18 cellular contexts compared by ENCODE assay signal in the genomic region with DNA sequence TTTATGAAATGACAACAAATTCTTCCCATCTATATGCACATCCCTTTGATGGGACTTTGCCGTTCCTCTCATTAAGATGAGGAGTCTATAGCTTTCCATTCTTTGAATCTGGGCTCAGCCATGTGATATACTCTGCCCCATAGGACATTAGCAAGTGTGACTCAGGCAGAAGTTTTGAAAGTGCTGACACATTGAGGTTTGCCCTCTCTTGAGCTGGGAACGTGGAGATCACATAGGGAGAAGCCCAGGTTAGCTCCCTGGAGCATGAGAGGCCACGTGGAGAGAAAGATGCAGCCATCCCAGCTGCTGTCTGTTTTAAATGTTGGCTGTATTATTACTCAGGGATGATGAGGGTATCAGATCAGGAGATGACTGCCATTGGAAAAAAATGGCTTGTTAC.
DNase-seq lines count a peak whose midpoint lies in the region; ATAC-seq and TF ChIP-seq lines count a peak whose summit lies in the region.
"Had no signal": no experiment of that assay in that cellular context is flagged by ENCODE, and none has a peak within 500 bp of the region (broad histone marks: within the 10 kb centered on the region; RNA-seq: fewer than 3 reads in every experiment).

No MANE protein-coding gene starts in this region.

- no peak overlapping the region for H3K9ac ChIP-seq in SK-N-SH
- H3K9ac ChIP-seq: parathyroid adenoma had no signal

- no peak overlapping the region for H2AFZ ChIP-seq in ACC112 (ENCODE audit: low read length, unreplicated experiment)
- no peak overlapping the region for H2AFZ ChIP-seq in SK-N-SH (ENCODE audit: low read depth)
- H2AFZ ChIP-seq: parathyroid adenoma had no signal

- H3K36me3 ChIP-seq in ACC112 (ENCODE audit: insufficient read depth, low read length) (no peaks in the 10 kb centered on the region), heart left ventricle (no peaks in the 10 kb centered on the region), SK-N-SH (replicated peaks in 1 of 2; ENCODE audit: control insufficient read depth in 1 of 2, insufficient read depth in 2 of 2, low read length in 1 of 2) (no peaks in the 10 kb centered on the region)
- H3K36me3 ChIP-seq: adrenal gland, Peyer's patch had no signal

- 66 to 74% (median 70%) methylated on average over 3 of the region's 3 CpGs for whole genome bisulfite sequencing in heart left ventricle, 4 donors
- whole genome bisulfite sequencing in SK-N-SH (ENCODE audit: low lambda C conversion rate), result 73% methylated on average over 3 of the region's 3 CpGs

- H3K9me2 ChIP-seq in SK-N-SH, result no peaks in the 10 kb centered on the region

- TF ChIP-seq CTCF in heart left ventricle (IDR thresholded peaks at IDR 0.05), result no peak
- no peak for TF ChIP-seq CTCF in SK-N-SH (IDR thresholded peaks at IDR 0.05)

- peak; percentile 25 for DNase-seq in HPDE6-E6E7 (ENCODE audit: extremely low spot score)
- peak; percentile 21 for DNase-seq in amniotic stem cell (lab: John Stamatoyannopoulos, UW)
- DNase-seq in fibroblast of the conjunctiva (ENCODE audit: low read depth), result peak; percentile 35
- DNase-seq in heart left ventricle, result no peak
- no peak for DNase-seq in GDM1 (lab: John Stamatoyannopoulos, UW)
- DNase-seq in SK-N-SH, result no peak
- DNase-seq: activated CD4-positive, alpha-beta T cell treated with anti-CD3 and anti-CD28 coated beads for 48 hours; activated T-cell treated with anti-CD3 and anti-CD28 coated beads, Interleukin-2, amount 50 U/mL, for 1 hour; adrenal gland; dermis blood vessel endothelial cell; kidney; NCI-H1417; NCI-H526; Peyer's patch; T-helper 17 cell had no signal

- intact Hi-C loops in heart left ventricle (cut with DNase I), result no loop called here

- H3K9me3 ChIP-seq in heart left ventricle (no peaks in the 10 kb centered on the region), SK-N-SH (no peaks in the 10 kb centered on the region)
- H3K9me3 ChIP-seq: adrenal gland, Peyer's patch had no signal

- H3K4me3 ChIP-seq in ACC112 (ENCODE audit: low read depth, low read length) (no peak overlapping the region), heart left ventricle (no peak overlapping the region), SK-N-SH (ENCODE audit: low read depth in 2 of 2, low read length in 1 of 2) (no peak overlapping the region)
- H3K4me3 ChIP-seq: adrenal gland, Peyer's patch had no signal

- no peaks in the 10 kb centered on the region for H3F3A ChIP-seq in SK-N-SH (replicated peaks; ENCODE audit: insufficient read depth)

- ATAC-seq in HG03354 (IDR thresholded peaks at IDR 0.05; ENCODE audit: poor library complexity, severe bottlenecking, unreplicated experiment) (no peak), heart left ventricle (no peak)
- ATAC-seq: T-helper 17 cell had no signal

- TF ChIP-seq EP300 in SK-N-SH (IDR thresholded peaks at IDR 0.05; ENCODE audit: borderline replicate concordance in 1 of 2, low read depth in 1 of 2, low read length in 1 of 2), result no peak

- H3K27me3 ChIP-seq in ACC112 (ENCODE audit: insufficient read depth, low read length) (no peaks in the 10 kb centered on the region), heart left ventricle (no peaks in the 10 kb centered on the region), SK-N-SH (ENCODE audit: insufficient read depth) (no peaks in the 10 kb centered on the region)
- H3K27me3 ChIP-seq: adrenal gland, Peyer's patch had no signal

- peaks cover 14% of the 10 kb centered on the region for H3K4me1 ChIP-seq in ACC112 (ENCODE audit: control insufficient read depth, insufficient read depth, low read length, unreplicated experiment)
- H3K4me1 ChIP-seq in heart left ventricle, result no peaks in the 10 kb centered on the region
- no peaks in the 10 kb centered on the region for H3K4me1 ChIP-seq in SK-N-SH (ENCODE audit: control insufficient read depth in 1 of 2, insufficient read depth in 2 of 2, low read depth in 1 of 2, low read length in 1 of 2)
- H3K4me1 ChIP-seq: adrenal gland, parathyroid adenoma, Peyer's patch had no signal

- no peak for TF ChIP-seq POLR2A in heart left ventricle (IDR thresholded peaks at IDR 0.05)

- no peak for TF ChIP-seq RAD21 in SK-N-SH (IDR thresholded peaks at IDR 0.05; ENCODE audit: low read length)

- POLR2A ChIA-PET in SK-N-SH (lab: Yijun Ruan, JAX), result no interaction called here

- no peaks in the 10 kb centered on the region for H4K20me1 ChIP-seq in SK-N-SH (ENCODE audit: insufficient read depth)

- CTCF ChIA-PET in SK-N-SH (lab: Yijun Ruan, JAX), result no interaction called here

- H3K27ac ChIP-seq in ACC112 (ENCODE audit: low read depth, low read length) (peak overlapping the region; percentile 19; the same call in 1 of the 2 replicates), heart left ventricle (no peak overlapping the region), SK-N-SH (ENCODE audit: low read depth in 2 of 2, low read length in 1 of 2) (no peak overlapping the region)
- H3K27ac ChIP-seq: adrenal gland, parathyroid adenoma, Peyer's patch had no signal

- no peak overlapping the region for H3K4me2 ChIP-seq in SK-N-SH

- H3K79me2 ChIP-seq in ACC112 (ENCODE audit: control insufficient read depth, insufficient read depth, low read length, unreplicated experiment) (no peaks in the 10 kb centered on the region), SK-N-SH (ENCODE audit: insufficient read depth) (no peaks in the 10 kb centered on the region)
- H3K79me2 ChIP-seq: parathyroid adenoma had no signal

TF ChIP-seq in SK-N-SH, 30 proteins besides CTCF, POLR2A, EP300 and RAD21:
- TF ChIP-seq YY1 (IDR thresholded peaks at IDR 0.05; ENCODE audit: low read depth), result no peak
- TF ChIP-seq GABPA (IDR thresholded peaks at IDR 0.05; ENCODE audit: low read depth), result no peak
- no peak for TF ChIP-seq MEF2A (IDR thresholded peaks at IDR 0.05; ENCODE audit: borderline replicate concordance, low read depth)
- no peak for TF ChIP-seq FOXJ3 (CRISPR knock-in tag; IDR thresholded peaks at IDR 0.05)
- TF ChIP-seq, protein P1, sequence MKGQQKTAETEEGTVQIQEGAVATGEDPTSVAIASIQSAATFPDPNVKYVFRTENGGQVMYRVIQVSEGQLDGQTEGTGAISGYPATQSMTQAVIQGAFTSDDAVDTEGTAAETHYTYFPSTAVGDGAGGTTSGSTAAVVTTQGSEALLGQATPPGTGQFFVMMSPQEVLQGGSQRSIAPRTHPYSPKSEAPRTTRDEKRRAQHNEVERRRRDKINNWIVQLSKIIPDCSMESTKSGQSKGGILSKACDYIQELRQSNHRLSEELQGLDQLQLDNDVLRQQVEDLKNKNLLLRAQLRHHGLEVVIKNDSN (IDR thresholded peaks at IDR 0.05; ENCODE audit: borderline replicate concordance, low read depth), result no peak
- TF ChIP-seq FOSL2 (IDR thresholded peaks at IDR 0.05; ENCODE audit: borderline replicate concordance, low read depth), result no peak
- no peak for TF ChIP-seq POLR2AphosphoS5 (IDR thresholded peaks at IDR 0.05; ENCODE audit: low read depth, low read length)
- TF ChIP-seq ELF1 (IDR thresholded peaks at IDR 0.05), result no peak
- TF ChIP-seq, protein P2, sequence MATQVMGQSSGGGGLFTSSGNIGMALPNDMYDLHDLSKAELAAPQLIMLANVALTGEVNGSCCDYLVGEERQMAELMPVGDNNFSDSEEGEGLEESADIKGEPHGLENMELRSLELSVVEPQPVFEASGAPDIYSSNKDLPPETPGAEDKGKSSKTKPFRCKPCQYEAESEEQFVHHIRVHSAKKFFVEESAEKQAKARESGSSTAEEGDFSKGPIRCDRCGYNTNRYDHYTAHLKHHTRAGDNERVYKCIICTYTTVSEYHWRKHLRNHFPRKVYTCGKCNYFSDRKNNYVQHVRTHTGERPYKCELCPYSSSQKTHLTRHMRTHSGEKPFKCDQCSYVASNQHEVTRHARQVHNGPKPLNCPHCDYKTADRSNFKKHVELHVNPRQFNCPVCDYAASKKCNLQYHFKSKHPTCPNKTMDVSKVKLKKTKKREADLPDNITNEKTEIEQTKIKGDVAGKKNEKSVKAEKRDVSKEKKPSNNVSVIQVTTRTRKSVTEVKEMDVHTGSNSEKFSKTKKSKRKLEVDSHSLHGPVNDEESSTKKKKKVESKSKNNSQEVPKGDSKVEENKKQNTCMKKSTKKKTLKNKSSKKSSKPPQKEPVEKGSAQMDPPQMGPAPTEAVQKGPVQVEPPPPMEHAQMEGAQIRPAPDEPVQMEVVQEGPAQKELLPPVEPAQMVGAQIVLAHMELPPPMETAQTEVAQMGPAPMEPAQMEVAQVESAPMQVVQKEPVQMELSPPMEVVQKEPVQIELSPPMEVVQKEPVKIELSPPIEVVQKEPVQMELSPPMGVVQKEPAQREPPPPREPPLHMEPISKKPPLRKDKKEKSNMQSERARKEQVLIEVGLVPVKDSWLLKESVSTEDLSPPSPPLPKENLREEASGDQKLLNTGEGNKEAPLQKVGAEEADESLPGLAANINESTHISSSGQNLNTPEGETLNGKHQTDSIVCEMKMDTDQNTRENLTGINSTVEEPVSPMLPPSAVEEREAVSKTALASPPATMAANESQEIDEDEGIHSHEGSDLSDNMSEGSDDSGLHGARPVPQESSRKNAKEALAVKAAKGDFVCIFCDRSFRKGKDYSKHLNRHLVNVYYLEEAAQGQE (IDR thresholded peaks at IDR 0.05; ENCODE audit: low read depth, low read length), result no peak
- no peak for TF ChIP-seq RXRA (IDR thresholded peaks at IDR 0.05; ENCODE audit: borderline replicate concordance, low read depth)

Comparison
In these comparisons a context has a peak if more than half of its experiments do, and no peak if none do; other contexts are left out.
1. DNase-seq: peak in HPDE6-E6E7 (single experiment), amniotic stem cell (single experiment) and fibroblast of the conjunctiva (single experiment); none in heart left ventricle (0 of 5), GDM1 (single experiment) and SK-N-SH (single experiment).